8 cellular contexts compared by ENCODE assay signal in the genomic region with DNA sequence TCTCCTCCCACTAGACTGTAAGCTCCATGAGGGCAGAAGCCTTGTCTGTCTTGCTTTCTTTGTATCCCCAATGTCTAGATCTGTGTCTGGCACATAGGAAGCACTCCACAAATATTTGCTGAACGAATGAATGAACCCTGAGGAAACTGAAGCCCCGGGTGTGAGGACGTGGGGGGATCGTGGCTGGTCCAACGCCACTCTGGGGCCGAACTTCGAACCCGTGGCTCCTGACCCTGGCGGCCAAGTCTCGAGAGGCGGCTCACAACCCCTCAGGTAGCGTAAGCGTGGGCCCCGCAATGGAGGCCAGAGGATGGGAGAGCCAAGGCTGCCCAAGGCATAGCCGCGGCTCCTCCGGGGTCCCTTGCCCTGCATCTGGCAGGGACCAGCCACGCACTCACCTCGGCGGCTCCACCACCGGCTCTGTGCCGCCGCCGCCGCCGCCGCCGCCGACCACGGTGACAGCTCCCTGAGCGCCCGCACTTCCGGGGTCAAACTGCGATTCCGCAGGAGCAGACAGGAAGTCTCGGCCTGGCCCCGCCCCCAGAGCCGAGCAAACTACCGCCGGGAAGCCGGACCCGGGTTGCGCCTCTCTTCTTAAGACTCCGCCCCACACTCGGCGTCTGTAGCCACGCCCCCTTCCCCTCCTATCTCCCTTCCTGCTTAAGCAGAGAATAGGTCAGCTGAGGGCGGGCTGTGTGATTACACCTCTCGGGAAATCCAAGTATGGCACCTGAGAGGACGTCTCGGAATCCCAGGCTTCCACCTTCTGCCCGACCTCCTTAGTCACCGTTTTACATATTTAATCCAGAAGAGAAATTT. TPM values are rescaled to one million over a fixed set of nuclear protein-coding genes. Genes with fewer than 3 reads are reported as not detected.
DNase-seq lines count a peak whose midpoint lies in the region; ATAC-seq and TF ChIP-seq lines count a peak whose summit lies in the region.

Gene ASCC2, minus strand, starts transcription at position 495 of the 819 bp plus-strand sequence. CDS start 5,949 bp downstream, outside the sequence.

- H2AFZ ChIP-seq in SK-N-SH (ENCODE audit: low read depth) = peak within 1 kb of the TSS; percentile 86

- peak; percentile 91 for ATAC-seq in HG02571 (IDR thresholded peaks at IDR 0.05; ENCODE audit: unreplicated experiment)

- H3K4me2 ChIP-seq in SK-N-SH = peak within 1 kb of the TSS; percentile 85

- CTCF ChIA-PET in SK-N-SH (lab: Yijun Ruan, JAX) = interaction anchor here (0.7 to 1.2 kb wide), 3 partner anchors 90 to 167 kb away, joined by 3 to 4 read pairs (median 3); no protein-coding TSS in a partner anchor

- H3K4me3 Mint-ChIP-seq in activated naive CD4-positive, alpha-beta T cell treated with anti-CD3 and anti-CD28 coated beads, Interleukin-2, amount 50 U/mL, for 24 hours = peak within 1 kb of the TSS; percentile 96

- H3K79me2 ChIP-seq in SK-N-SH (ENCODE audit: insufficient read depth) = peaks cover 48% of the 10 kb centered on the region

- TF ChIP-seq CTCF in SK-N-SH (IDR thresholded peaks at IDR 0.05) = no peak

- H3K4me1 Mint-ChIP-seq in activated naive CD4-positive, alpha-beta T cell treated with anti-CD3 and anti-CD28 coated beads, Interleukin-2, amount 50 U/mL, for 24 hours = peaks cover 39% of the 10 kb centered on the region

- no peaks in the 10 kb centered on the region for H3K9me3 Mint-ChIP-seq in activated naive CD4-positive, alpha-beta T cell treated with anti-CD3 and anti-CD28 coated beads, Interleukin-2, amount 50 U/mL, for 24 hours

- peak within 1 kb of the TSS; percentile 66 to 86 for H3K27ac ChIP-seq in SK-N-SH (ENCODE audit: low read depth in 2 of 2, low read length in 1 of 2)

- no peaks in the 10 kb centered on the region for H3K9me3 ChIP-seq in SK-N-SH

- no peaks in the 10 kb centered on the region for H3K27me3 ChIP-seq in SK-N-SH (ENCODE audit: insufficient read depth)

- H3K36me3 Mint-ChIP-seq in activated naive CD4-positive, alpha-beta T cell treated with anti-CD3 and anti-CD28 coated beads, Interleukin-2, amount 50 U/mL, for 24 hours = peaks cover 12% of the 10 kb centered on the region

- H3K9me2 ChIP-seq in SK-N-SH = no peaks in the 10 kb centered on the region

- H4K20me1 ChIP-seq in SK-N-SH (ENCODE audit: insufficient read depth) = no peaks in the 10 kb centered on the region

- H3K9ac ChIP-seq in SK-N-SH = peak within 1 kb of the TSS; percentile 61

- H3K4me1 ChIP-seq in SK-N-SH (ENCODE audit: control insufficient read depth in 1 of 2, insufficient read depth in 2 of 2, low read depth in 1 of 2, low read length in 1 of 2) = peaks cover 6 to 7% of the 10 kb centered on the region in 2 experiments; a peak in 2 of 4 replicates

- TF ChIP-seq EP300 in SK-N-SH (IDR thresholded peaks at IDR 0.05; ENCODE audit: borderline replicate concordance in 1 of 2, low read depth in 1 of 2, low read length in 1 of 2) = peak; percentile 6 to 30; a peak in 2 of 4 replicates

- peak within 1 kb of the TSS; percentile 95 for H3K27ac Mint-ChIP-seq in activated naive CD4-positive, alpha-beta T cell treated with anti-CD3 and anti-CD28 coated beads, Interleukin-2, amount 50 U/mL, for 24 hours

- peaks cover 8% of the 10 kb centered on the region for H3F3A ChIP-seq in SK-N-SH (replicated peaks; ENCODE audit: insufficient read depth)

- TF ChIP-seq RAD21 in SK-N-SH (IDR thresholded peaks at IDR 0.05; ENCODE audit: low read length) = peak; percentile 29

- H3K4me3 ChIP-seq in SK-N-SH (ENCODE audit: low read depth in 2 of 2, low read length in 1 of 2) = peak within 1 kb of the TSS; percentile 87 to 92

- POLR2A ChIA-PET in SK-N-SH (lab: Yijun Ruan, JAX) = interaction anchor here (0.7 to 1.2 kb wide), 4 partner anchors 45 to 166 kb away, joined by 3 to 4 read pairs (median 3); partner anchors contain the start of genes MTMR3 and ZMAT5

- DNase-seq in GM04504 (ENCODE audit: low read depth) = peak; percentile 90
- DNase-seq in NCI-H1048 (lab: John Stamatoyannopoulos, UW) = peak; percentile 97
- DNase-seq in SK-N-SH = peak; percentile 98
- DNase-seq in germinal center (ENCODE audit: low spot score) = peak; percentile 98
- DNase-seq in non-pigmented ciliary epithelial cell (ENCODE audit: low read depth) = peak; percentile 78
- peak; percentile 96 for DNase-seq in superior temporal gyrus (ENCODE audit: extremely low spot score)

- WGBS in SK-N-SH (ENCODE audit: low lambda C conversion rate) = 5% methylated on average over 19 of the region's 53 CpGs

- peaks cover 5 to 13% of the 10 kb centered on the region in 2 experiments for H3K36me3 ChIP-seq in SK-N-SH (replicated peaks in 1 of 2; ENCODE audit: control insufficient read depth in 1 of 2, insufficient read depth in 2 of 2, low read length in 1 of 2)

- no peaks in the 10 kb centered on the region for H3K27me3 Mint-ChIP-seq in activated naive CD4-positive, alpha-beta T cell treated with anti-CD3 and anti-CD28 coated beads, Interleukin-2, amount 50 U/mL, for 24 hours

TF ChIP-seq in SK-N-SH, 30 proteins besides CTCF, POLR2A, EP300 and RAD21 (continues in another document):
- TF ChIP-seq MXI1 (IDR thresholded peaks at IDR 0.05; ENCODE audit: low read depth, low read length) (peak; percentile 71), FOXM1 (IDR thresholded peaks at IDR 0.05; ENCODE audit: low read depth) (no peak), JUND (IDR thresholded peaks at IDR 0.05) (no peak), USF2 (IDR thresholded peaks at IDR 0.05; ENCODE audit: borderline replicate concordance, low read depth, low read length) (0 out of 2 replicates have a peak, but pooled peaks have one; percentile 31), YY1 (IDR thresholded peaks at IDR 0.05; ENCODE audit: low read depth) (no peak), MAX (IDR thresholded peaks at IDR 0.05; ENCODE audit: low read depth) (peak; percentile 71), NRF1 (IDR thresholded peaks at IDR 0.05; ENCODE audit: low read depth, low read length) (peak; percentile 33; the same call in 1 of the 2 replicates), RFX5 (IDR thresholded peaks at IDR 0.05; ENCODE audit: low read length) (no peak), FOXJ3 (CRISPR knock-in tag; IDR thresholded peaks at IDR 0.05) (0 out of 2 replicates have a peak, but pooled peaks have one; percentile 31), SIN3A (IDR thresholded peaks at IDR 0.05; ENCODE audit: borderline replicate concordance, low read depth, low read length) (no peak), TEAD4 (IDR thresholded peaks at IDR 0.05; ENCODE audit: borderline replicate concordance, insufficient read depth) (no peak), ELF1 (IDR thresholded peaks at IDR 0.05) (peak; percentile 88), GATA2 (CRISPR knock-in tag; IDR thresholded peaks at IDR 0.05) (no peak), MEF2A (IDR thresholded peaks at IDR 0.05; ENCODE audit: borderline replicate concordance, low read depth) (no peak), PBX3 (IDR thresholded peaks at IDR 0.05) (no peak), TCF12 (IDR thresholded peaks at IDR 0.05) (no peak), SMC3 (IDR thresholded peaks at IDR 0.05; ENCODE audit: low read depth, low read length) (no peak)
- TF ChIP-seq, protein P1, sequence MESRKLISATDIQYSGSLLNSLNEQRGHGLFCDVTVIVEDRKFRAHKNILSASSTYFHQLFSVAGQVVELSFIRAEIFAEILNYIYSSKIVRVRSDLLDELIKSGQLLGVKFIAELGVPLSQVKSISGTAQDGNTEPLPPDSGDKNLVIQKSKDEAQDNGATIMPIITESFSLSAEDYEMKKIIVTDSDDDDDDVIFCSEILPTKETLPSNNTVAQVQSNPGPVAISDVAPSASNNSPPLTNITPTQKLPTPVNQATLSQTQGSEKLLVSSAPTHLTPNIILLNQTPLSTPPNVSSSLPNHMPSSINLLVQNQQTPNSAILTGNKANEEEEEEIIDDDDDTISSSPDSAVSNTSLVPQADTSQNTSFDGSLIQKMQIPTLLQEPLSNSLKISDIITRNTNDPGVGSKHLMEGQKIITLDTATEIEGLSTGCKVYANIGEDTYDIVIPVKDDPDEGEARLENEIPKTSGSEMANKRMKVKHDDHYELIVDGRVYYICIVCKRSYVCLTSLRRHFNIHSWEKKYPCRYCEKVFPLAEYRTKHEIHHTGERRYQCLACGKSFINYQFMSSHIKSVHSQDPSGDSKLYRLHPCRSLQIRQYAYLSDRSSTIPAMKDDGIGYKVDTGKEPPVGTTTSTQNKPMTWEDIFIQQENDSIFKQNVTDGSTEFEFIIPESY (IDR thresholded peaks at IDR 0.05; ENCODE audit: borderline replicate concordance, low read depth) = no peak

RNA-seq across cellular contexts. Expression of gene ASCC2, which starts in this region (rescaled TPM):
- 78.6 and 82.0 TPM in 2 replicates for polyA plus RNA-seq in SK-N-SH (2012; rRNA removed)
- 42.9 and 56.0 TPM in 2 replicates for polyA plus RNA-seq in SK-N-SH (2012; cell fraction: cytosol; rRNA removed)
- polyA plus RNA-seq in SK-N-SH (2012; cell fraction: nucleus; rRNA removed) = 129 and 131 TPM in 2 replicates

Comparison
In these comparisons a context has a peak if more than half of its experiments do, and no peak if none do; other contexts are left out.
1. Peak in every context shown above with its lines: DNase-seq, ATAC-seq, H3K4me3 ChIP-seq and H3K27ac ChIP-seq.